Comparison of ENCODE assay signal across 30 cellular contexts in the genomic region with DNA sequence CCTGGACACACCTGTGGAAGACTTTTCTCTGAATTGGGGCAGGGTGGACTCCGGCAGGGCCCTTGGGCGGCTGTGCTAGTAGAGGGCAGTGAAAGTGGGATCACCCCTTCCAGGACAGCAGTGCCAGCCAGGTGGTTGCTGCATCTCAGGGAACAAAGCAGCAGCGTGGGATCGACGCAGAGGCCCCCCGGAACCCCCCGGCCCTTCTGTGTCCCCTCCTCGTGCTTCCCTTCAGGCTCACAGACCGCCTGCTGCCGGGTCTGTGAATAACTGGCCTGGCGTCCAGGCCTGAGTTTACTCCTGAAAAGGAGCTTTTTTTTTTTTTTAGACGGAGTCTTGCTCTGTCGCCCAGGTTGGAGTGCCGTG. TPM values are rescaled to one million over a fixed set of nuclear protein-coding genes. Genes with fewer than 3 reads are reported as not detected.
"Had no signal": no experiment of that assay in that cellular context is flagged by ENCODE, and none has a peak within 500 bp of the region (broad histone marks: within the 10 kb centered on the region; RNA-seq: fewer than 3 reads in every experiment).

No MANE protein-coding gene starts in this region.

- H3K9me3 ChIP-seq: gastrocnemius medialis, left ventricle myocardium inferior, lower lobe of right lung, psoas muscle, stomach, thoracic aorta, transverse colon had no signal

- H3K4me3 ChIP-seq: coronary artery, gastrocnemius medialis, left ventricle myocardium inferior, lower lobe of right lung, psoas muscle, stomach, thoracic aorta, transverse colon had no signal

- H3K27me3 ChIP-seq: gastrocnemius medialis, stomach, transverse colon had no signal

- H3K27ac ChIP-seq: coronary artery, lower lobe of right lung, stomach, thoracic aorta, transverse colon had no signal

- H3K4me1 ChIP-seq: lower lobe of right lung, transverse colon had no signal

- DNase-seq: effector CD4-positive, alpha-beta T cell; endodermal cell; gastrocnemius medialis; immature natural killer cell; kidney; left cardiac atrium; left ventricle myocardium inferior; lower lobe of right lung; natural killer cell; occipital lobe; psoas muscle; retina; stimulated activated naive CD4-positive, alpha-beta T cell; substantia nigra had no signal

- ATAC-seq: lower lobe of right lung, natural killer cell, sciatic nerve had no signal

RNA-seq across cellular contexts. Expression of gene ABHD16B, which starts 24.7 kb away (rescaled TPM):
- total RNA-seq: chondrocyte, dermis microvascular lymphatic vessel endothelial cell, endodermal cell, endothelial cell of umbilical vein, esophagus mucosa, fibroblast of villous mesenchyme, gastrocnemius medialis, kidney, left cardiac atrium, left ventricle myocardium inferior, lower lobe of right lung, mesothelial cell of epicardium, mucosa of gallbladder, myocyte, natural killer cell, neural crest cell, occipital lobe, psoas muscle, sciatic nerve, skeletal muscle tissue, stomach, thoracic aorta, transverse colon, ureter had no signal
- polyA plus RNA-seq: endothelial cell of umbilical vein had no signal
